Comparison of ENCODE assay signal across 33 cellular contexts in the genomic region with DNA sequence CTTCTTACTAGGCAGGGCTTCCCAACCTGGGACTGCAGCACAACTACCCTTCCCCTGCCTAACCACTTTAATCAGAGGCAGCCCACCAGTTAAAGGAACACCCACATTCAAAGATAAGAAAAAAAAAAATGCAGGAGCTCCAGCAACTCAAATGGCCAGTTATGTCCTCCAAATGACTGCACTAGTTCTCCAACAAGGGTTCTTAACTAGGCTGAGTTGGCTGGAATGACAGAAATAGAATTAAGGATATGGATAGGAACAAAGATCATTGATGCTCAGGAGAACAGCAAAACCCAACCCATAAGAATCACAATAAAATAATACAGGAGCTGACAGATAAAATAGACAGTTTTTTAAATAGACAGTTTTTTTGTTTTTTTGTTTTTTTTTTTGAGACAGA.
"Had no signal": no experiment of that assay in that cellular context is flagged by ENCODE, and none has a peak within 500 bp of the region (broad histone marks: within the 10 kb centered on the region; RNA-seq: fewer than 3 reads in every experiment).

No MANE protein-coding gene starts in this region.

- H3K27me3 ChIP-seq: ascending aorta, breast epithelium, SJCRH30 had no signal

- H3K36me3 Mint-ChIP-seq: activated CD8-positive, alpha-beta memory T cell treated with anti-CD3 and anti-CD28 coated beads, Interleukin-2, amount 10 ng/mL, durations not matched to agents 7 days and 5 days; activated naive CD4-positive, alpha-beta T cell treated with anti-CD3 and anti-CD28 coated beads, Interleukin-2, amount 10 ng/mL, durations not matched to agents 7 days and 5 days; activated naive CD8-positive, alpha-beta T cell had no signal

- H2AFZ ChIP-seq: PC-9 had no signal

- H3K27me3 Mint-ChIP-seq: activated CD4-positive, alpha-beta memory T cell treated with anti-CD3 and anti-CD28 coated beads, Interleukin-2, amount 10 ng/mL, durations not matched to agents 7 days and 5 days; activated CD8-positive, alpha-beta memory T cell treated with anti-CD3 and anti-CD28 coated beads, Interleukin-2, amount 10 ng/mL, durations not matched to agents 7 days and 5 days; activated naive CD4-positive, alpha-beta T cell treated with anti-CD3 and anti-CD28 coated beads, Interleukin-2, amount 10 ng/mL, durations not matched to agents 7 days and 5 days; activated naive CD8-positive, alpha-beta T cell; activated naive CD8-positive, alpha-beta T cell treated with anti-CD3 and anti-CD28 coated beads, Interleukin-2, amount 50 U/mL, for 24 hours had no signal

- DNase-seq: activated CD4-positive, alpha-beta memory T cell treated with anti-CD3 and anti-CD28 coated beads, Interleukin-2, amount 10 ng/mL, durations not matched to agents 7 days and 5 days; activated CD4-positive, alpha-beta T cell treated with anti-CD3 and anti-CD28 coated beads for 1 hour; activated CD4-positive, alpha-beta T cell treated with anti-CD3 and anti-CD28 coated beads for 48 hours; activated CD4-positive, CD25-positive, alpha-beta regulatory T cell; activated CD8-positive, alpha-beta memory T cell treated with anti-CD3 and anti-CD28 coated beads for 24 hours; activated CD8-positive, alpha-beta memory T cell treated with anti-CD3 and anti-CD28 coated beads, Interleukin-2, amount 10 ng/mL, durations not matched to agents 7 days and 5 days; activated CD8-positive, alpha-beta memory T cell treated with anti-CD3 and anti-CD28 coated beads, Interleukin-2, amount 50 U/mL, for 48 hours; activated effector memory CD4-positive, alpha-beta T cell treated with Interleukin-2 at 50 U/mL for 16 hours; activated naive CD4-positive, alpha-beta T cell treated with anti-CD3 and anti-CD28 coated beads, Interleukin-2, amount 10 ng/mL, durations not matched to agents 7 days and 5 days; activated naive CD8-positive, alpha-beta T cell treated with anti-CD3 and anti-CD28 coated beads, Interleukin-2, amount 50 U/mL, for 24 hours; activated T-cell treated with anti-CD3 and anti-CD28 coated beads, Interleukin-2, amount 50 U/mL, for 48 hours; amniotic stem cell; caudate nucleus; NCI-H1092 treated with DMSO at 0.1 percent for 48 hours; NCI-H1417; NCI-H146; NCI-H187; NCI-H2029 treated with DMSO at 0.1 percent for 48 hours; NCI-H2107; NCI-H2171; NCI-H510A; NCI-H526; NCI-H748 treated with DMSO at 0.1 percent for 48 hours; NK-92 treated with Interleukin-12 subunit alpha and Interleukin-12 subunit beta, amount 100 ng/mL, for 24 hours; PC-9; SHP77; T1000; WERI-Rb-1 had no signal

- H3K4me3 Mint-ChIP-seq: activated CD4-positive, alpha-beta memory T cell treated with anti-CD3 and anti-CD28 coated beads, Interleukin-2, amount 10 ng/mL, durations not matched to agents 7 days and 5 days; activated CD8-positive, alpha-beta memory T cell treated with anti-CD3 and anti-CD28 coated beads, Interleukin-2, amount 10 ng/mL, durations not matched to agents 7 days and 5 days; activated naive CD4-positive, alpha-beta T cell treated with anti-CD3 and anti-CD28 coated beads, Interleukin-2, amount 10 ng/mL, durations not matched to agents 7 days and 5 days; activated naive CD8-positive, alpha-beta T cell; activated naive CD8-positive, alpha-beta T cell treated with anti-CD3 and anti-CD28 coated beads, Interleukin-2, amount 50 U/mL, for 24 hours had no signal

- H3K36me3 ChIP-seq: ascending aorta, breast epithelium, WERI-Rb-1 had no signal

- H3K27ac ChIP-seq: ascending aorta, breast epithelium, PC-9, SJCRH30, SK-N-MC, WERI-Rb-1 had no signal

- H3K4me3 ChIP-seq: ascending aorta, breast epithelium, PC-9, SJCRH30, SK-N-MC had no signal

- H3K9me3 ChIP-seq: SJCRH30 had no signal

- ATAC-seq: activated CD8-positive, alpha-beta memory T cell treated with anti-CD3 and anti-CD28 coated beads, Interleukin-2, amount 10 ng/mL, durations not matched to agents 7 days and 5 days; activated naive CD8-positive, alpha-beta T cell treated with anti-CD3 and anti-CD28 coated beads, Interleukin-2, amount 50 U/mL, for 24 hours had no signal

- H3K4me2 ChIP-seq: PC-9 had no signal

- H3K4me1 ChIP-seq: ascending aorta, breast epithelium, SJCRH30 had no signal

- H3K27ac Mint-ChIP-seq: activated CD4-positive, alpha-beta memory T cell treated with anti-CD3 and anti-CD28 coated beads, Interleukin-2, amount 10 ng/mL, durations not matched to agents 7 days and 5 days; activated CD8-positive, alpha-beta memory T cell treated with anti-CD3 and anti-CD28 coated beads, Interleukin-2, amount 10 ng/mL, durations not matched to agents 7 days and 5 days; activated naive CD4-positive, alpha-beta T cell treated with anti-CD3 and anti-CD28 coated beads, Interleukin-2, amount 10 ng/mL, durations not matched to agents 7 days and 5 days; activated naive CD8-positive, alpha-beta T cell; activated naive CD8-positive, alpha-beta T cell treated with anti-CD3 and anti-CD28 coated beads, Interleukin-2, amount 50 U/mL, for 24 hours had no signal

- H3K4me1 Mint-ChIP-seq: activated CD4-positive, alpha-beta memory T cell treated with anti-CD3 and anti-CD28 coated beads, Interleukin-2, amount 10 ng/mL, durations not matched to agents 7 days and 5 days; activated CD8-positive, alpha-beta memory T cell treated with anti-CD3 and anti-CD28 coated beads, Interleukin-2, amount 10 ng/mL, durations not matched to agents 7 days and 5 days; activated naive CD4-positive, alpha-beta T cell treated with anti-CD3 and anti-CD28 coated beads, Interleukin-2, amount 10 ng/mL, durations not matched to agents 7 days and 5 days; activated naive CD8-positive, alpha-beta T cell treated with anti-CD3 and anti-CD28 coated beads, Interleukin-2, amount 50 U/mL, for 24 hours had no signal
